Comparison of ENCODE assay signal across 18 cellular contexts in genomic region chr2:165909466-165909865, GRCh38.
"Had no signal": no experiment of that assay in that cellular context is flagged by ENCODE, and none has a peak within 500 bp of the region (broad histone marks: within the 10 kb centered on the region; RNA-seq: fewer than 3 reads in every experiment).

No MANE protein-coding gene starts in this region.

- H3K4me3 ChIP-seq: colonic mucosa, esophagus squamous epithelium, heart left ventricle had no signal

- H3K9me3 Mint-ChIP-seq: endodermal cell; naive thymus-derived CD4-positive, alpha-beta T cell; nephron progenitor cell had no signal

- H3K27me3 Mint-ChIP-seq: naive thymus-derived CD4-positive, alpha-beta T cell had no signal

- H3K36me3 ChIP-seq: colonic mucosa had no signal

- H3K9me3 ChIP-seq: colonic mucosa, esophagus squamous epithelium, heart left ventricle had no signal

- H3K27ac Mint-ChIP-seq: endodermal cell, nephron progenitor cell had no signal

- H3K4me3 Mint-ChIP-seq: endodermal cell; naive thymus-derived CD4-positive, alpha-beta T cell; nephron progenitor cell had no signal

- H3K4me1 Mint-ChIP-seq: nephron progenitor cell had no signal

- DNase-seq: colonic mucosa; effector CD4-positive, alpha-beta T cell; endodermal cell; esophagus squamous epithelium; foreskin keratinocyte; heart left ventricle; hippocampal formation; kidney glomerular epithelial cell; mesendoderm; naive thymus-derived CD4-positive, alpha-beta T cell; nephron progenitor cell; posterior cingulate gyrus; right cardiac atrium; small intestine; stimulated activated CD4-positive, alpha-beta T cell treated with anti-CD3 and anti-CD28 coated beads, Interleukin-12 subunit alpha, Interleukin-12 subunit beta, amount 100 ng/mL, for 4 hours; stimulated activated naive CD4-positive, alpha-beta T cell; trophoblast cell had no signal

- ATAC-seq: foreskin keratinocyte; heart left ventricle; naive thymus-derived CD4-positive, alpha-beta T cell; right cardiac atrium had no signal

- H3K27ac ChIP-seq: colonic mucosa, epithelial cell of prostate, esophagus squamous epithelium, foreskin keratinocyte, heart left ventricle had no signal

- H3K4me1 ChIP-seq: colonic mucosa, esophagus squamous epithelium, foreskin keratinocyte, heart left ventricle had no signal
